In genomic region chr3:56682458-56683121, GRCh38 we compare ENCODE assay signal across 8 cellular contexts. TPM values are rescaled to one million over a fixed set of nuclear protein-coding genes. Genes with fewer than 3 reads are reported as not detected.
DNase-seq lines count a peak whose midpoint lies in the region; ATAC-seq and TF ChIP-seq lines count a peak whose summit lies in the region.

No MANE protein-coding gene starts in this region.

- peak; percentile 66 for ATAC-seq in GM19372 (IDR thresholded peaks at IDR 0.05; ENCODE audit: low read depth, unreplicated experiment)
- peak; percentile 45 for ATAC-seq in HG03558 (IDR thresholded peaks at IDR 0.05; ENCODE audit: extremely low read depth, unreplicated experiment)

- peak overlapping the region; percentile 91 for H3K4me3 Mint-ChIP-seq in endothelial cell (ENCODE audit: unreplicated experiment)

- peaks cover 10% of the 10 kb centered on the region for H3K27me3 Mint-ChIP-seq in endothelial cell (ENCODE audit: unreplicated experiment)

- DNase-seq in NOMO-1 treated with DMSO at 0.1 percent for 48 hours (lab: John Stamatoyannopoulos, UW; ENCODE audit: unreplicated experiment), result peak; percentile 64
- peak; percentile 73 for DNase-seq in activated CD8-positive, alpha-beta memory T cell treated with anti-CD3 and anti-CD28 coated beads, Interleukin-2, amount 50 U/mL, for 4 hours
- DNase-seq in endothelial cell (ENCODE audit: low spot score), result peak; percentile 71
- peak; percentile 55 for DNase-seq in midbrain (lab: John Stamatoyannopoulos, UW)
- peak; percentile 63 to 71 for DNase-seq in stimulated activated CD8-positive, alpha-beta memory T cell treated with anti-CD3 and anti-CD28 coated beads, Interleukin-15, amount 100 ng/mL, for 48 hours (ENCODE audit: low read depth in 2 of 2)

- H3K4me1 Mint-ChIP-seq in endothelial cell (ENCODE audit: unreplicated experiment), result peaks cover 12% of the 10 kb centered on the region

- peak overlapping the region; percentile 85 for H3K27ac ChIP-seq in C4-2B

- H3K27ac Mint-ChIP-seq in endothelial cell (ENCODE audit: unreplicated experiment), result peak overlapping the region; percentile 87

- peaks cover 18% of the 10 kb centered on the region for H3K36me3 Mint-ChIP-seq in endothelial cell (ENCODE audit: low read depth, unreplicated experiment)

- no peak for TF ChIP-seq CTCF in C4-2B (conservative IDR thresholded peaks at IDR 0.05)
- TF ChIP-seq CTCF in endothelial cell (IDR thresholded peaks at IDR 0.05; ENCODE audit: unreplicated experiment), result no peak

- no peaks in the 10 kb centered on the region for H3K9me3 Mint-ChIP-seq in endothelial cell (ENCODE audit: unreplicated experiment)

RNA-seq across cellular contexts. Expression of gene TASOR, which starts 0.5 kb away (rescaled TPM):
- 42.7 TPM for total RNA-seq in endothelial cell (ENCODE audit: unreplicated experiment)

Comparison
In these comparisons a context has a peak if more than half of its experiments do, and no peak if none do; other contexts are left out.
1. Peak in every context shown above with its lines: DNase-seq, ATAC-seq and H3K27ac ChIP-seq.